In genomic region chr16:11416228-11417001, GRCh38 we compare ENCODE assay signal across 30 cellular contexts.
"Had no signal": no experiment of that assay in that cellular context is flagged by ENCODE, and none has a peak within 500 bp of the region (broad histone marks: within the 10 kb centered on the region; RNA-seq: fewer than 3 reads in every experiment).

No MANE protein-coding gene starts in this region.

- FAIRE-seq: frontal cortex had no signal

- H3K36me3 ChIP-seq: adrenal gland, breast epithelium, cardiac muscle cell, colonic mucosa, WERI-Rb-1 had no signal

- ATAC-seq: activated CD4-positive, alpha-beta T cell treated with anti-CD3 and anti-CD28 coated beads for 36 hours; activated CD8-positive, alpha-beta memory T cell treated with anti-CD3 and anti-CD28 coated beads, Interleukin-2, amount 10 ng/mL, durations not matched to agents 7 days and 5 days; activated CD8-positive, alpha-beta T cell treated with anti-CD3 and anti-CD28 coated beads, Interleukin-2, amount 10 ng/mL, durations not matched to agents 7 days and 5 days; activated naive CD8-positive, alpha-beta T cell treated with anti-CD3 and anti-CD28 coated beads, Interleukin-2, amount 50 U/mL, for 24 hours; esophagus mucosa; T-helper 17 cell had no signal

- H3K4me3 ChIP-seq: adrenal gland, breast epithelium, cardiac muscle cell, colonic mucosa had no signal

- H3K27me3 ChIP-seq: adrenal gland, breast epithelium, cardiac muscle cell, colonic mucosa had no signal

- H3K27ac ChIP-seq: adrenal gland, breast epithelium, cardiac muscle cell, colonic mucosa, WERI-Rb-1 had no signal

- H3K9me3 ChIP-seq: adrenal gland, breast epithelium, colonic mucosa had no signal

- H3K4me1 ChIP-seq: adrenal gland, breast epithelium, colonic mucosa had no signal

- DNase-seq: activated CD4-positive, alpha-beta memory T cell treated with anti-CD3 and anti-CD28 coated beads for 36 hours; activated CD4-positive, alpha-beta T cell treated with anti-CD3 and anti-CD28 coated beads for 36 hours; activated CD4-positive, alpha-beta T cell treated with anti-CD3 and anti-CD28 coated beads, Interleukin-2, amount 10 ng/mL, durations not matched to agents 24 days and 14 days; activated CD4-positive, CD25-positive, alpha-beta regulatory T cell; activated CD4-positive, CD25-positive, alpha-beta regulatory T cell treated with anti-CD3 and anti-CD28 coated beads, Interleukin-2, amount 50 U/mL, for 72 hours; activated CD8-positive, alpha-beta memory T cell treated with anti-CD3 and anti-CD28 coated beads, Interleukin-2, amount 10 ng/mL, durations not matched to agents 7 days and 5 days; activated CD8-positive, alpha-beta memory T cell treated with anti-CD3 and anti-CD28 coated beads, Interleukin-2, amount 50 U/mL, for 4 hours; activated CD8-positive, alpha-beta T cell treated with anti-CD3 and anti-CD28 coated beads, Interleukin-2, amount 10 ng/mL, durations not matched to agents 7 days and 5 days; activated effector memory CD4-positive, alpha-beta T cell treated with anti-CD3 and anti-CD28 coated beads, Interleukin-2, amount 50 U/mL, for 16 hours; activated naive CD4-positive, alpha-beta T cell treated with anti-CD3 and anti-CD28 coated beads for 36 hours; activated naive CD8-positive, alpha-beta T cell treated with anti-CD3 and anti-CD28 coated beads for 36 hours; activated naive CD8-positive, alpha-beta T cell treated with anti-CD3 and anti-CD28 coated beads, Interleukin-2, amount 50 U/mL, for 24 hours; activated T-cell treated with anti-CD3 and anti-CD28 coated beads, Interleukin-2, amount 50 U/mL, for 1 hour; activated T-cell treated with anti-CD3 and anti-CD28 coated beads, Interleukin-2, amount 50 U/mL, for 48 hours; adrenal gland; amygdala; central memory CD4-positive, alpha-beta T cell; colonic mucosa; effector memory CD4-positive, alpha-beta T cell; endodermal cell; foreskin fibroblast; head of caudate nucleus; T-helper 1 cell; T-helper 17 cell; T1000; WERI-Rb-1 had no signal
